Comparison of ENCODE assay signal across 1 cellular context in the genomic region with DNA sequence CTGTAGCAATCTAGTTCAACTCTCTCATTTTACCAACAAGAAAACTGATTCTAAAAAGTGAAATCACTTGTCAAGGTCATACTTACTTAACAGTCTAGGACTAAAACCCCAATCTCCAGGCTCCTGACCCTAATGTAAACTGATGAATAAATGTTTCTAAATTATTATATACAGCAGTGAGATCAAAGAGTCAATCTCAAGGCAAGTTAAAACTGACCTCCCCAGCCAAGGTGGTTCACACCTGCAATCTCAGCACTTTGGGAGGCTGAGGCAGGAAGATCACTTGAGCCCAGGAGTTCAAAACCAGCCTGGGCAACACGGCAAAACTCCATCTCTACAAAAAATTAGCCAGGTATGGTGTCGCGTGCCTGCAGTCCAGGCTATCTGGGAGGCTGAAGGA.
TF ChIP-seq lines count a peak whose summit lies in the region.

No MANE protein-coding gene starts in this region.

TF ChIP-seq in HEK293, 187 proteins besides CTCF, POLR2A, EP300 and RAD21 (continued from another document):
- peak; percentile 55 for TF ChIP-seq ZNF18 (tag by site-specific recombination; IDR thresholded peaks at IDR 0.05)
- no peak for TF ChIP-seq ZNF239 (tag by site-specific recombination; IDR thresholded peaks at IDR 0.05)
- no peak for TF ChIP-seq ZNF843 (tag by site-specific recombination; IDR thresholded peaks at IDR 0.05)
- TF ChIP-seq ZNF670 (tag by site-specific recombination; IDR thresholded peaks at IDR 0.05; ENCODE audit: low read depth), result no peak
- 0 out of 2 replicates have a peak, but pooled peaks have one; percentile 38 for TF ChIP-seq ZNF600 (tag by site-specific recombination; IDR thresholded peaks at IDR 0.05)
- no peak for TF ChIP-seq PRDM4 (tag by site-specific recombination; IDR thresholded peaks at IDR 0.05)
- no peak for TF ChIP-seq ZNF426 (tag by site-specific recombination; IDR thresholded peaks at IDR 0.05)
- no peak for TF ChIP-seq PRDM6 (tag by site-specific recombination; IDR thresholded peaks at IDR 0.05)
- no peak for TF ChIP-seq ZNF555 (tag by site-specific recombination; conservative IDR thresholded peaks at IDR 0.05)
- no peak for TF ChIP-seq ZNF621 (tag by site-specific recombination; IDR thresholded peaks at IDR 0.05)
- TF ChIP-seq, protein P1, sequence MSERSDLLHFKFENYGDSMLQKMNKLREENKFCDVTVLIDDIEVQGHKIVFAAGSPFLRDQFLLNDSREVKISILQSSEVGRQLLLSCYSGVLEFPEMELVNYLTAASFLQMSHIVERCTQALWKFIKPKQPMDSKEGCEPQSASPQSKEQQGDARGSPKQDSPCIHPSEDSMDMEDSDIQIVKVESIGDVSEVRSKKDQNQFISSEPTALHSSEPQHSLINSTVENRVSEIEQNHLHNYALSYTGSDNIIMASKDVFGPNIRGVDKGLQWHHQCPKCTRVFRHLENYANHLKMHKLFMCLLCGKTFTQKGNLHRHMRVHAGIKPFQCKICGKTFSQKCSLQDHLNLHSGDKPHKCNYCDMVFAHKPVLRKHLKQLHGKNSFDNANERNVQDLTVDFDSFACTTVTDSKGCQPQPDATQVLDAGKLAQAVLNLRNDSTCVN (tag by site-specific recombination; optimal IDR thresholded peaks at IDR 0.05), result no peak
- TF ChIP-seq, protein P2, sequence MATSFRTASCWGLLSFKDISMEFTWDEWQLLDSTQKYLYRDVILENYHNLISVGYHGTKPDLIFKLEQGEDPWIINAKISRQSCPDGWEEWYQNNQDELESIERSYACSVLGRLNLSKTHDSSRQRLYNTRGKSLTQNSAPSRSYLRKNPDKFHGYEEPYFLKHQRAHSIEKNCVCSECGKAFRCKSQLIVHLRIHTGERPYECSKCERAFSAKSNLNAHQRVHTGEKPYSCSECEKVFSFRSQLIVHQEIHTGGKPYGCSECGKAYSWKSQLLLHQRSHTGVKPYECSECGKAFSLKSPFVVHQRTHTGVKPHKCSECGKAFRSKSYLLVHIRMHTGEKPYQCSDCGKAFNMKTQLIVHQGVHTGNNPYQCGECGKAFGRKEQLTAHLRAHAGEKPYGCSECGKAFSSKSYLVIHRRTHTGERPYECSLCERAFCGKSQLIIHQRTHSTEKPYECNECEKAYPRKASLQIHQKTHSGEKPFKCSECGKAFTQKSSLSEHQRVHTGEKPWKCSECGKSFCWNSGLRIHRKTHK (tag by site-specific recombination; IDR thresholded peaks at IDR 0.05), result no peak
- no peak for TF ChIP-seq ZNF354C (tag by site-specific recombination; IDR thresholded peaks at IDR 0.05; ENCODE audit: borderline replicate concordance, low read depth)
- 0 out of 2 replicates have a peak, but pooled peaks have one; percentile 6 for TF ChIP-seq PRDM1 (tag by site-specific recombination; IDR thresholded peaks at IDR 0.05)
- no peak for TF ChIP-seq ZNF155 (tag by site-specific recombination; IDR thresholded peaks at IDR 0.05)
- no peak for TF ChIP-seq HIC1 (tag by site-specific recombination; IDR thresholded peaks at IDR 0.05)
- no peak for TF ChIP-seq ZNF510 (tag by site-specific recombination; IDR thresholded peaks at IDR 0.05; ENCODE audit: insufficient replicate concordance)
